ENCODE assay signal across 1 cellular context in the genomic region with DNA sequence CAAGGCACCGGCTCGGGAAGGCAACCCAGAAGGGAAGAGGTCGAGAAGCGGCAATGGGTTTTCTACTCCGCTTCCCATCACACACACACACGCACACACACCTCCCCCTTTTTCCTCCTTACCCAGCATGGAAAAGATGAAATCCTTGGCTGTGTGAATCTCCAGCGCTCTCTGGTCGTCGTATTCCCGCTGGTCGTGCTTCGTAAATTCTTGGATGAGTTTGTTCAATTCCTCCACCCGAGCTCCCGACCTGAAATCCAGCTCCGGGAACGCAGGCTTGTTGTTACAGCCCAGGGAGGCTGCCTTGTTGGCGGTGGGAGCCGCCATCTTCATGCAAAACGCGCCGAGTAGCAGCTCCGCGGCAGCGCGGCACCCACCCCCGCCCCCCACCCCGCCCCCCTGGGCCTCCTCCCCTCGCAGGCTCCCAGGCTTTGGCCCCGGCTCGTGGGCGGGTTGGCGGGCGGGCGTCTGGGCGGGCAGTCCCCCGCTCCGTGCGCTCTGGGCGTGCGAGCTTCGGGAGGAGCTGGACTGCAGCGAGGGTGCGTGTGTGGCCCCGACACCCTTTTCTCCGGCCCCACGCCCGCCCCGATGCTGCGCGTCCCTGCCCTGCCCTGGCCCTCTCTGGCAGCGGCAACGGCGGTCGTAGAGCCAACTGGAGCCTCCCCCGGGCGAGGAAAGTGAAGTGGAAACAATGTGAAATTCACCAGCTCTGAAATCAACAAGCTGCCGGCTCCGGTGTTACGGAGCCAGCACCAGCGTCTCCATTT.
TF ChIP-seq lines count a peak whose summit lies in the region.

A gene with protein sequence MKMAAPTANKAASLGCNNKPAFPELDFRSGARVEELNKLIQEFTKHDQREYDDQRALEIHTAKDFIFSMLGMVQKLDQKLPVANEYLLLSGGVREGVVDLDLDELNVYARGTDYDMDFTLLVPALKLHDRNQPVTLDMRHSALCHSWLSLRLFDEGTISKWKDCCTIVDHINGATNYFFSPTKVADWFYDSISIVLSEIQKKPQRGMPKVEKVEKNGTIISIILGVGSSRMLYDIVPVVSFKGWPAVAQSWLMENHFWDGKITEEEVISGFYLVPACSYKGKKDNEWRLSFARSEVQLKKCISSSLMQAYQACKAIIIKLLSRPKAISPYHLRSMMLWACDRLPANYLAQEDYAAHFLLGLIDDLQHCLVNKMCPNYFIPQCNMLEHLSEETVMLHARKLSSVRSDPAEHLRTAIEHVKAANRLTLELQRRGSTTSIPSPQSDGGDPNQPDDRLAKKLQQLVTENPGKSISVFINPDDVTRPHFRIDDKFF (minus strand): TSS at position 349 of the 767 bp plus-strand sequence. CDS start 16 bp downstream, at position 333.

TF ChIP-seq in HepG2, 621 proteins besides CTCF, POLR2A, EP300 and RAD21 (continued from another document and continues in another):
- TF ChIP-seq, protein P1, sequence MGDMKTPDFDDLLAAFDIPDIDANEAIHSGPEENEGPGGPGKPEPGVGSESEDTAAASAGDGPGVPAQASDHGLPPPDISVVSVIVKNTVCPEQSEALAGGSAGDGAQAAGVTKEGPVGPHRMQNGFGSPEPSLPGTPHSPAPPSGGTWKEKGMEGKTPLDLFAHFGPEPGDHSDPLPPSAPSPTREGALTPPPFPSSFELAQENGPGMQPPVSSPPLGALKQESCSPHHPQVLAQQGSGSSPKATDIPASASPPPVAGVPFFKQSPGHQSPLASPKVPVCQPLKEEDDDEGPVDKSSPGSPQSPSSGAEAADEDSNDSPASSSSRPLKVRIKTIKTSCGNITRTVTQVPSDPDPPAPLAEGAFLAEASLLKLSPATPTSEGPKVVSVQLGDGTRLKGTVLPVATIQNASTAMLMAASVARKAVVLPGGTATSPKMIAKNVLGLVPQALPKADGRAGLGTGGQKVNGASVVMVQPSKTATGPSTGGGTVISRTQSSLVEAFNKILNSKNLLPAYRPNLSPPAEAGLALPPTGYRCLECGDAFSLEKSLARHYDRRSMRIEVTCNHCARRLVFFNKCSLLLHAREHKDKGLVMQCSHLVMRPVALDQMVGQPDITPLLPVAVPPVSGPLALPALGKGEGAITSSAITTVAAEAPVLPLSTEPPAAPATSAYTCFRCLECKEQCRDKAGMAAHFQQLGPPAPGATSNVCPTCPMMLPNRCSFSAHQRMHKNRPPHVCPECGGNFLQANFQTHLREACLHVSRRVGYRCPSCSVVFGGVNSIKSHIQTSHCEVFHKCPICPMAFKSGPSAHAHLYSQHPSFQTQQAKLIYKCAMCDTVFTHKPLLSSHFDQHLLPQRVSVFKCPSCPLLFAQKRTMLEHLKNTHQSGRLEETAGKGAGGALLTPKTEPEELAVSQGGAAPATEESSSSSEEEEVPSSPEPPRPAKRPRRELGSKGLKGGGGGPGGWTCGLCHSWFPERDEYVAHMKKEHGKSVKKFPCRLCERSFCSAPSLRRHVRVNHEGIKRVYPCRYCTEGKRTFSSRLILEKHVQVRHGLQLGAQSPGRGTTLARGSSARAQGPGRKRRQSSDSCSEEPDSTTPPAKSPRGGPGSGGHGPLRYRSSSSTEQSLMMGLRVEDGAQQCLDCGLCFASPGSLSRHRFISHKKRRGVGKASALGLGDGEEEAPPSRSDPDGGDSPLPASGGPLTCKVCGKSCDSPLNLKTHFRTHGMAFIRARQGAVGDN (CRISPR knock-in tag; IDR thresholded peaks at IDR 0.05), result peak; percentile 45
- TF ChIP-seq ZNF263 (CRISPR knock-in tag; IDR thresholded peaks at IDR 0.05) (0 out of 2 replicates have a peak, but pooled peaks have one; percentile 21), ZNF883 (CRISPR knock-in tag; IDR thresholded peaks at IDR 0.05; ENCODE audit: not compliant biosample characterization) (peak; percentile 24), ZNF891 (CRISPR knock-in tag; IDR thresholded peaks at IDR 0.05) (peak; percentile 51; the same call in 1 of the 2 replicates), ZNF34 (CRISPR knock-in tag; IDR thresholded peaks at IDR 0.05; ENCODE audit: borderline replicate concordance) (no peak), ATF7-NPFF (CRISPR knock-in tag; IDR thresholded peaks at IDR 0.05; ENCODE audit: low read depth) (0 out of 2 replicates have a peak, but pooled peaks have one; percentile 54), ZNF782 (CRISPR knock-in tag; IDR thresholded peaks at IDR 0.05; ENCODE audit: borderline replicate concordance) (peak; percentile 37; the same call in 1 of the 2 replicates), SUZ12 (IDR thresholded peaks at IDR 0.05; ENCODE audit: low read depth, low read length) (no peak), HNRNPLL (IDR thresholded peaks at IDR 0.05; ENCODE audit: low read depth, low read length, poor library complexity, severe bottlenecking) (peak; percentile 52), PHF8 (CRISPR knock-in tag; IDR thresholded peaks at IDR 0.05) (peak; percentile 41; the same call in 1 of the 2 replicates), ZNF274 (CRISPR knock-in tag; IDR thresholded peaks at IDR 0.05) (no peak), ARNT2 (CRISPR knock-in tag; IDR thresholded peaks at IDR 0.05; ENCODE audit: low read depth) (peak; percentile 53; the same call in 1 of the 2 replicates), ZNF558 (CRISPR knock-in tag; IDR thresholded peaks at IDR 0.05; ENCODE audit: borderline replicate concordance) (no peak), SP4 (CRISPR knock-in tag; IDR thresholded peaks at IDR 0.05) (peak; percentile 55; the same call in 1 of the 2 replicates), KLF16 (CRISPR knock-in tag; IDR thresholded peaks at IDR 0.05) (no peak), SP5 (CRISPR knock-in tag; IDR thresholded peaks at IDR 0.05; ENCODE audit: borderline replicate concordance, low read depth) (0 out of 2 replicates have a peak, but pooled peaks have one; percentile 14), ZNF10 (CRISPR knock-in tag; IDR thresholded peaks at IDR 0.05; ENCODE audit: borderline replicate concordance, low read depth) (no peak), STAG1 (CRISPR knock-in tag; IDR thresholded peaks at IDR 0.05) (no peak), TOE1 (CRISPR knock-in tag; IDR thresholded peaks at IDR 0.05) (no peak), YEATS4 (CRISPR knock-in tag; IDR thresholded peaks at IDR 0.05; ENCODE audit: borderline replicate concordance) (peak; percentile 41; the same call in 1 of the 2 replicates), NR2F6 (IDR thresholded peaks at IDR 0.05) (no peak), NR2F6 (CRISPR knock-in tag; IDR thresholded peaks at IDR 0.05) (no peak), PLRG1 (conservative IDR thresholded peaks at IDR 0.05) (no peak), KDM5B (CRISPR knock-in tag; IDR thresholded peaks at IDR 0.05; ENCODE audit: borderline replicate concordance) (peak; percentile 40; the same call in 1 of the 2 replicates), GABPB1 (CRISPR knock-in tag; IDR thresholded peaks at IDR 0.05) (peak; percentile 52; the same call in 1 of the 2 replicates), KDM2A (CRISPR knock-in tag; IDR thresholded peaks at IDR 0.05; ENCODE audit: borderline replicate concordance, low read depth) (peak; percentile 48; the same call in 1 of the 2 replicates), ZNF839 (CRISPR knock-in tag; IDR thresholded peaks at IDR 0.05; ENCODE audit: borderline replicate concordance) (peak; percentile 65; the same call in 1 of the 2 replicates), SRSF4 (IDR thresholded peaks at IDR 0.05; ENCODE audit: low read depth, low read length, poor library complexity, severe bottlenecking) (no peak)
- TF ChIP-seq, protein P2, sequence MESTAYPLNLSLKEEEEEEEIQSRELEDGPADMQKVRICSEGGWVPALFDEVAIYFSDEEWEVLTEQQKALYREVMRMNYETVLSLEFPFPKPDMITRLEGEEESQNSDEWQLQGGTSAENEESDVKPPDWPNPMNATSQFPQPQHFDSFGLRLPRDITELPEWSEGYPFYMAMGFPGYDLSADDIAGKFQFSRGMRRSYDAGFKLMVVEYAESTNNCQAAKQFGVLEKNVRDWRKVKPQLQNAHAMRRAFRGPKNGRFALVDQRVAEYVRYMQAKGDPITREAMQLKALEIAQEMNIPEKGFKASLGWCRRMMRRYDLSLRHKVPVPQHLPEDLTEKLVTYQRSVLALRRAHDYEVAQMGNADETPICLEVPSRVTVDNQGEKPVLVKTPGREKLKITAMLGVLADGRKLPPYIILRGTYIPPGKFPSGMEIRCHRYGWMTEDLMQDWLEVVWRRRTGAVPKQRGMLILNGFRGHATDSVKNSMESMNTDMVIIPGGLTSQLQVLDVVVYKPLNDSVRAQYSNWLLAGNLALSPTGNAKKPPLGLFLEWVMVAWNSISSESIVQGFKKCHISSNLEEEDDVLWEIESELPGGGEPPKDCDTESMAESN (CRISPR knock-in tag; conservative IDR thresholded peaks at IDR 0.05), result 0 out of 2 replicates have a peak, but pooled peaks have one; percentile 54
- TF ChIP-seq, protein P3, sequence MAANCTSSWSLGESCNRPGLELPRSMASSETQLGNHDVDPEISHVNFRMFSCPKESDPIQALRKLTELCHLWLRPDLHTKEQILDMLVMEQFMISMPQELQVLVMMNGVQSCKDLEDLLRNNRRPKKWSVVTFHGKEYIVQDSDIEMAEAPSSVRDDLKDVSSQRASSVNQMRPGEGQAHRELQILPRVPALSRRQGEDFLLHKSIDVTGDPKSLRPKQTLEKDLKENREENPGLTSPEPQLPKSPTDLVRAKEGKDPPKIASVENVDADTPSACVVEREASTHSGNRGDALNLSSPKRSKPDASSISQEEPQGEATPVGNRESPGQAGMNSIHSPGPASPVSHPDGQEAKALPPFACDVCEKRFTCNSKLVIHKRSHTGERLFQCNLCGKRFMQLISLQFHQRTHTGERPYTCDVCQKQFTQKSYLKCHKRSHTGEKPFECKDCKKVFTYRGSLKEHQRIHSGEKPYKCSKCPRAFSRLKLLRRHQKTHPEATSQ (CRISPR knock-in tag; IDR thresholded peaks at IDR 0.05; ENCODE audit: borderline replicate concordance), result no peak
- TF ChIP-seq, protein P4, sequence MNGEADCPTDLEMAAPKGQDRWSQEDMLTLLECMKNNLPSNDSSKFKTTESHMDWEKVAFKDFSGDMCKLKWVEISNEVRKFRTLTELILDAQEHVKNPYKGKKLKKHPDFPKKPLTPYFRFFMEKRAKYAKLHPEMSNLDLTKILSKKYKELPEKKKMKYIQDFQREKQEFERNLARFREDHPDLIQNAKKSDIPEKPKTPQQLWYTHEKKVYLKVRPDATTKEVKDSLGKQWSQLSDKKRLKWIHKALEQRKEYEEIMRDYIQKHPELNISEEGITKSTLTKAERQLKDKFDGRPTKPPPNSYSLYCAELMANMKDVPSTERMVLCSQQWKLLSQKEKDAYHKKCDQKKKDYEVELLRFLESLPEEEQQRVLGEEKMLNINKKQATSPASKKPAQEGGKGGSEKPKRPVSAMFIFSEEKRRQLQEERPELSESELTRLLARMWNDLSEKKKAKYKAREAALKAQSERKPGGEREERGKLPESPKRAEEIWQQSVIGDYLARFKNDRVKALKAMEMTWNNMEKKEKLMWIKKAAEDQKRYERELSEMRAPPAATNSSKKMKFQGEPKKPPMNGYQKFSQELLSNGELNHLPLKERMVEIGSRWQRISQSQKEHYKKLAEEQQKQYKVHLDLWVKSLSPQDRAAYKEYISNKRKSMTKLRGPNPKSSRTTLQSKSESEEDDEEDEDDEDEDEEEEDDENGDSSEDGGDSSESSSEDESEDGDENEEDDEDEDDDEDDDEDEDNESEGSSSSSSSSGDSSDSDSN (CRISPR knock-in tag; IDR thresholded peaks at IDR 0.05), result peak; percentile 62; the same call in 1 of the 2 replicates
- TF ChIP-seq, protein P5, sequence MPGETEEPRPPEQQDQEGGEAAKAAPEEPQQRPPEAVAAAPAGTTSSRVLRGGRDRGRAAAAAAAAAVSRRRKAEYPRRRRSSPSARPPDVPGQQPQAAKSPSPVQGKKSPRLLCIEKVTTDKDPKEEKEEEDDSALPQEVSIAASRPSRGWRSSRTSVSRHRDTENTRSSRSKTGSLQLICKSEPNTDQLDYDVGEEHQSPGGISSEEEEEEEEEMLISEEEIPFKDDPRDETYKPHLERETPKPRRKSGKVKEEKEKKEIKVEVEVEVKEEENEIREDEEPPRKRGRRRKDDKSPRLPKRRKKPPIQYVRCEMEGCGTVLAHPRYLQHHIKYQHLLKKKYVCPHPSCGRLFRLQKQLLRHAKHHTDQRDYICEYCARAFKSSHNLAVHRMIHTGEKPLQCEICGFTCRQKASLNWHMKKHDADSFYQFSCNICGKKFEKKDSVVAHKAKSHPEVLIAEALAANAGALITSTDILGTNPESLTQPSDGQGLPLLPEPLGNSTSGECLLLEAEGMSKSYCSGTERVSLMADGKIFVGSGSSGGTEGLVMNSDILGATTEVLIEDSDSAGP (CRISPR knock-in tag; IDR thresholded peaks at IDR 0.05; ENCODE audit: borderline replicate concordance), result peak; percentile 99
- TF ChIP-seq, protein P6, sequence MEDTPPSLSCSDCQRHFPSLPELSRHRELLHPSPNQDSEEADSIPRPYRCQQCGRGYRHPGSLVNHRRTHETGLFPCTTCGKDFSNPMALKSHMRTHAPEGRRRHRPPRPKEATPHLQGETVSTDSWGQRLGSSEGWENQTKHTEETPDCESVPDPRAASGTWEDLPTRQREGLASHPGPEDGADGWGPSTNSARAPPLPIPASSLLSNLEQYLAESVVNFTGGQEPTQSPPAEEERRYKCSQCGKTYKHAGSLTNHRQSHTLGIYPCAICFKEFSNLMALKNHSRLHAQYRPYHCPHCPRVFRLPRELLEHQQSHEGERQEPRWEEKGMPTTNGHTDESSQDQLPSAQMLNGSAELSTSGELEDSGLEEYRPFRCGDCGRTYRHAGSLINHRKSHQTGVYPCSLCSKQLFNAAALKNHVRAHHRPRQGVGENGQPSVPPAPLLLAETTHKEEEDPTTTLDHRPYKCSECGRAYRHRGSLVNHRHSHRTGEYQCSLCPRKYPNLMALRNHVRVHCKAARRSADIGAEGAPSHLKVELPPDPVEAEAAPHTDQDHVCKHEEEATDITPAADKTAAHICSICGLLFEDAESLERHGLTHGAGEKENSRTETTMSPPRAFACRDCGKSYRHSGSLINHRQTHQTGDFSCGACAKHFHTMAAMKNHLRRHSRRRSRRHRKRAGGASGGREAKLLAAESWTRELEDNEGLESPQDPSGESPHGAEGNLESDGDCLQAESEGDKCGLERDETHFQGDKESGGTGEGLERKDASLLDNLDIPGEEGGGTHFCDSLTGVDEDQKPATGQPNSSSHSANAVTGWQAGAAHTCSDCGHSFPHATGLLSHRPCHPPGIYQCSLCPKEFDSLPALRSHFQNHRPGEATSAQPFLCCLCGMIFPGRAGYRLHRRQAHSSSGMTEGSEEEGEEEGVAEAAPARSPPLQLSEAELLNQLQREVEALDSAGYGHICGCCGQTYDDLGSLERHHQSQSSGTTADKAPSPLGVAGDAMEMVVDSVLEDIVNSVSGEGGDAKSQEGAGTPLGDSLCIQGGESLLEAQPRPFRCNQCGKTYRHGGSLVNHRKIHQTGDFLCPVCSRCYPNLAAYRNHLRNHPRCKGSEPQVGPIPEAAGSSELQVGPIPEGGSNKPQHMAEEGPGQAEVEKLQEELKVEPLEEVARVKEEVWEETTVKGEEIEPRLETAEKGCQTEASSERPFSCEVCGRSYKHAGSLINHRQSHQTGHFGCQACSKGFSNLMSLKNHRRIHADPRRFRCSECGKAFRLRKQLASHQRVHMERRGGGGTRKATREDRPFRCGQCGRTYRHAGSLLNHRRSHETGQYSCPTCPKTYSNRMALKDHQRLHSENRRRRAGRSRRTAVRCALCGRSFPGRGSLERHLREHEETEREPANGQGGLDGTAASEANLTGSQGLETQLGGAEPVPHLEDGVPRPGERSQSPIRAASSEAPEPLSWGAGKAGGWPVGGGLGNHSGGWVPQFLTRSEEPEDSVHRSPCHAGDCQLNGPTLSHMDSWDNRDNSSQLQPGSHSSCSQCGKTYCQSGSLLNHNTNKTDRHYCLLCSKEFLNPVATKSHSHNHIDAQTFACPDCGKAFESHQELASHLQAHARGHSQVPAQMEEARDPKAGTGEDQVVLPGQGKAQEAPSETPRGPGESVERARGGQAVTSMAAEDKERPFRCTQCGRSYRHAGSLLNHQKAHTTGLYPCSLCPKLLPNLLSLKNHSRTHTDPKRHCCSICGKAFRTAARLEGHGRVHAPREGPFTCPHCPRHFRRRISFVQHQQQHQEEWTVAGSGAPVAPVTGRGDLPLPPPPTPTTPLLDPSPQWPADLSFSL (CRISPR knock-in tag; IDR thresholded peaks at IDR 0.05), result 0 out of 2 replicates have a peak, but pooled peaks have one; percentile 29
